In genomic region chr5:17229308-17229707, GRCh38 we compare ENCODE assay signal across 8 cellular contexts. TPM values are rescaled to one million over a fixed set of nuclear protein-coding genes. Genes with fewer than 3 reads are reported as not detected.
DNase-seq lines count a peak whose midpoint lies in the region; ATAC-seq lines count a peak whose summit lies in the region.

No MANE protein-coding gene starts in this region.

- H3K4me1 ChIP-seq in mesenchymal stem cell (ENCODE audit: control insufficient read depth, insufficient read depth, low read depth, low read length): peaks cover 4% of the 10 kb centered on the region

- no peak overlapping the region for H2BK12ac ChIP-seq in mesenchymal stem cell (ENCODE audit: low read length in 2 of 2)

- no peak overlapping the region for H4K91ac ChIP-seq in mesenchymal stem cell (ENCODE audit: low read length)

- peak overlapping the region; percentile 1 for H2AK5ac ChIP-seq in mesenchymal stem cell (ENCODE audit: low read length, severe bottlenecking)

- no peak overlapping the region for H4K8ac ChIP-seq in mesenchymal stem cell (ENCODE audit: low read length)

- H3K27me3 ChIP-seq in mesenchymal stem cell (ENCODE audit: control insufficient read depth in 1 of 2, insufficient read depth in 1 of 2, low read length in 2 of 2): no peaks in the 10 kb centered on the region

- WGBS in mesenchymal stem cell: 91% methylated on average over 2 of the region's 4 CpGs

- H2BK120ac ChIP-seq in mesenchymal stem cell (ENCODE audit: low read depth, low read length): no peak overlapping the region

- H2BK5ac ChIP-seq in mesenchymal stem cell (ENCODE audit: low read depth, low read length, poor library complexity, severe bottlenecking): no peak overlapping the region

- H2BK15ac ChIP-seq in mesenchymal stem cell (ENCODE audit: low read depth, poor library complexity, severe bottlenecking): peak overlapping the region; percentile 45

- no peaks in the 10 kb centered on the region for H3K9me3 ChIP-seq in mesenchymal stem cell (ENCODE audit: control insufficient read depth, low read length)

- no peak overlapping the region for H2AFZ ChIP-seq in mesenchymal stem cell (ENCODE audit: low read depth, low read length)

- no peak overlapping the region for H3K23ac ChIP-seq in mesenchymal stem cell (ENCODE audit: low read length in 2 of 2)

- H3K14ac ChIP-seq in mesenchymal stem cell (ENCODE audit: low read length in 2 of 2): no peak overlapping the region

- DNase-seq in mesenchymal stem cell (no peak), DMS79 treated with DMSO at 0.1 percent for 48 hours (lab: John Stamatoyannopoulos, UW) (no peak), GDM1 (lab: John Stamatoyannopoulos, UW) (no peak), T-helper 9 cell (no peak), AG08395 (ENCODE audit: low spot score) (no peak)

- no peak overlapping the region for H3K4me2 ChIP-seq in mesenchymal stem cell (ENCODE audit: low read length, poor library complexity, severe bottlenecking)

- H3K36me3 ChIP-seq in mesenchymal stem cell (ENCODE audit: control insufficient read depth in 1 of 2, insufficient read depth in 2 of 2, low read depth in 1 of 2, low read length in 2 of 2): peaks cover 6 to 66% of the 10 kb centered on the region in 2 experiments

- peak; percentile 26 for ATAC-seq in GM18508 (IDR thresholded peaks at IDR 0.05; ENCODE audit: insufficient read depth, unreplicated experiment)
- ATAC-seq in GM21529 (IDR thresholded peaks at IDR 0.05; ENCODE audit: unreplicated experiment): peak; percentile 41
- ATAC-seq in HG03432 (IDR thresholded peaks at IDR 0.05; ENCODE audit: unreplicated experiment): peak; percentile 47

- peak overlapping the region in 1 of 2 experiments; percentile 18 for H3K18ac ChIP-seq in mesenchymal stem cell (ENCODE audit: low read depth in 1 of 2, low read length in 2 of 2)

- H3K4me3 ChIP-seq in mesenchymal stem cell (ENCODE audit: insufficient read depth in 1 of 2, low read depth in 1 of 2, low read length in 2 of 2): peak overlapping the region in 1 of 2 experiments; percentile 50

- peak overlapping the region; percentile 65 for H3K27ac ChIP-seq in mesenchymal stem cell (ENCODE audit: low read length, poor library complexity, severe bottlenecking)

- H3K79me1 ChIP-seq in mesenchymal stem cell (replicated peaks; ENCODE audit: low read length, poor library complexity, severe bottlenecking): no peaks in the 10 kb centered on the region

- no peak overlapping the region for H3K4ac ChIP-seq in mesenchymal stem cell (ENCODE audit: low read depth in 1 of 2, low read length in 2 of 2)

- peak overlapping the region; percentile 58 for H3K9ac ChIP-seq in mesenchymal stem cell (ENCODE audit: low read length)

RNA-seq across cellular contexts. Expression of gene BASP1, which starts 11.9 kb away (rescaled TPM):
- 308 TPM for polyA plus RNA-seq in mesenchymal stem cell (2013, experiment 1 of 2)
- 322 TPM for polyA plus RNA-seq in mesenchymal stem cell (2013, experiment 2 of 2)
